Comparison of ENCODE assay signal across 13 cellular contexts in genomic region chr6:21946298-21946783, GRCh38.
DNase-seq lines count a peak whose midpoint lies in the region; ATAC-seq and TF ChIP-seq lines count a peak whose summit lies in the region.
"Had no signal": no experiment of that assay in that cellular context is flagged by ENCODE, and none has a peak within 500 bp of the region (broad histone marks: within the 10 kb centered on the region; RNA-seq: fewer than 3 reads in every experiment).

No MANE protein-coding gene starts in this region.

- H2AFZ ChIP-seq in osteoblast (ENCODE audit: low read length), result no peak overlapping the region

- no peaks in the 10 kb centered on the region for H3K9me3 ChIP-seq in osteoblast (ENCODE audit: low read depth, low read length)

- ATAC-seq in GM21786 (IDR thresholded peaks at IDR 0.05; ENCODE audit: unreplicated experiment) (no peak), HG03432 (IDR thresholded peaks at IDR 0.05; ENCODE audit: unreplicated experiment) (no peak), HG03159 (IDR thresholded peaks at IDR 0.05; ENCODE audit: unreplicated experiment) (no peak)
- ATAC-seq: activated T-helper 17 cell treated with anti-CD3 and anti-CD28 coated beads, Interleukin-2, amount 50 U/mL, for 72 hours had no signal

- H3K27ac ChIP-seq in brain microvascular endothelial cell (peak overlapping the region; percentile 14), osteoblast (ENCODE audit: low read depth, low read length) (peak overlapping the region; percentile 39)

- no peaks in the 10 kb centered on the region for H3K79me2 ChIP-seq in osteoblast (ENCODE audit: insufficient read depth, low read length)

- no peak for TF ChIP-seq CTCF in brain microvascular endothelial cell (IDR thresholded peaks at IDR 0.05; ENCODE audit: low read depth, low read length, missing control alignments)
- no peak for TF ChIP-seq CTCF in osteoblast (IDR thresholded peaks at IDR 0.05; ENCODE audit: extremely low read depth, low read depth, low read length)
- no peak for TF ChIP-seq CTCF in GM13977 (IDR thresholded peaks at IDR 0.05; ENCODE audit: extremely low read depth, insufficient read depth, missing control alignments)

- H3K4me1 ChIP-seq in osteoblast (ENCODE audit: insufficient read depth, low read length), result peaks cover 37% of the 10 kb centered on the region

- no peaks in the 10 kb centered on the region for H4K20me1 ChIP-seq in osteoblast (ENCODE audit: insufficient read depth, low read length)

- in situ Hi-C loops in Caki2 (cut with HindIII; ENCODE audit: low pct_unique_long_range_greater_than_20kb, low sequenced_read_pairs), result no loop called here
- in situ Hi-C loops in brain microvascular endothelial cell (cut with HindIII; ENCODE audit: low pct_ligation_motif_present, low sequenced_read_pairs), result no loop called here
- in situ Hi-C loops in GM13977 (cut with MboI; ENCODE audit: low pct_unique_long_range_greater_than_20kb, low sequenced_read_pairs, unreplicated experiment), result no loop called here

- peak overlapping the region; percentile 35 for H3K4me2 ChIP-seq in osteoblast (ENCODE audit: insufficient read depth, low read length)

- no peak overlapping the region for H3K4me3 ChIP-seq in brain microvascular endothelial cell (ENCODE audit: low read depth, low read length)
- no peak overlapping the region for H3K4me3 ChIP-seq in osteoblast (ENCODE audit: insufficient read depth, low read length)
- H3K4me3 ChIP-seq: skin epidermis had no signal

- H3K36me3 ChIP-seq in brain microvascular endothelial cell (replicated peaks), result no peaks in the 10 kb centered on the region
- H3K36me3 ChIP-seq in osteoblast (ENCODE audit: insufficient read depth, low read length), result no peaks in the 10 kb centered on the region

- H3K27me3 ChIP-seq in brain microvascular endothelial cell (replicated peaks) (no peaks in the 10 kb centered on the region), osteoblast (ENCODE audit: insufficient read depth, low read length) (no peaks in the 10 kb centered on the region)

- peak; percentile 99 for DNase-seq in Caki2 (ENCODE audit: low read depth)
- peak; percentile 11 for DNase-seq in NCI-H146 treated with DMSO at 0.1 percent for 48 hours (lab: John Stamatoyannopoulos, UW; ENCODE audit: unreplicated experiment)
- DNase-seq in brain microvascular endothelial cell, result peak; percentile 94
- peak; percentile 72 for DNase-seq in osteoblast (ENCODE audit: insufficient read length, low spot score, missing footprints)
- DNase-seq in GM13977 (ENCODE audit: low spot score), result no peak
- DNase-seq: cortex of kidney; hippocampal formation; stimulated activated CD8-positive, alpha-beta memory T cell treated with anti-CD3 and anti-CD28 coated beads, Interleukin-4, amount 100 ng/mL, for 48 hours had no signal
